Comparison of ENCODE assay signal across 1 cellular context in the genomic region with DNA sequence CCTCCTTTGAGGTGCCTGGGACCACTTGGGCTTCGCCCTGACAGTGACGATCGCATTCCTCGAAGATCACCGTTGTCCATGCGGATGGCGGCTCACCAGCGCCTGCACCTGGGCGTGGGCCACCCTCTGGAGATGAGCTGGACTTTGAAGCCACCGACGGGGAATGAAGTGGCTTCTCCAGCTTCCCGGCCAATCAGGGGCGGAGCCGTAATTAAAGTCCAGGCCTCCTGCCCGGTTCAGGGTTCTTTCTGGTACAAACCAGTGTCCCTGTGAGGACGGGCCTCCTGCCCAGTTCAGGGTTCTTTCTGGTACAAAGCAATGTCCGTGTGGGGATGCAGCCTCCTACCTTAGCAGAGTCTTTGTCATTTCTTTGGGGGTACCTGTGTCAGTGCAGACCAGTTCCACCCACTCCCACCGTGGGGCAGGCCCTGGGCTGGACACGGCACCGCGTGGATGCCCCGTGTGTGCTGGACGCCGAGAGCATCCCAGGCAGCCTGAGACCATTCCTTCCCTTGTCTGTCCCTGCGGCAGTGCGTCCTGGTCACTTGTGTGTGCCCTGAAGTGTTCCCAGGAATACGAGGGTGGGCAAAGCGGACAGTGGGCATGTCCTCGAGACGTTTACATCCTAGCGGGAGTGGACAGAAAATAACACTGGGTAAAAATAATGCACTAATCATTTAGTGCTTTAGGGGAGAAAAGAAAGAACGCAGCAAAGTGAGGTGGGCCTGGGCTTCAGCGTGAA.
TF ChIP-seq lines count a peak whose summit lies in the region.

No MANE protein-coding gene starts in this region.

TF ChIP-seq in HepG2, 621 proteins besides CTCF, POLR2A, EP300 and RAD21 (continued from another document and continues in another):
- TF ChIP-seq, protein P1, sequence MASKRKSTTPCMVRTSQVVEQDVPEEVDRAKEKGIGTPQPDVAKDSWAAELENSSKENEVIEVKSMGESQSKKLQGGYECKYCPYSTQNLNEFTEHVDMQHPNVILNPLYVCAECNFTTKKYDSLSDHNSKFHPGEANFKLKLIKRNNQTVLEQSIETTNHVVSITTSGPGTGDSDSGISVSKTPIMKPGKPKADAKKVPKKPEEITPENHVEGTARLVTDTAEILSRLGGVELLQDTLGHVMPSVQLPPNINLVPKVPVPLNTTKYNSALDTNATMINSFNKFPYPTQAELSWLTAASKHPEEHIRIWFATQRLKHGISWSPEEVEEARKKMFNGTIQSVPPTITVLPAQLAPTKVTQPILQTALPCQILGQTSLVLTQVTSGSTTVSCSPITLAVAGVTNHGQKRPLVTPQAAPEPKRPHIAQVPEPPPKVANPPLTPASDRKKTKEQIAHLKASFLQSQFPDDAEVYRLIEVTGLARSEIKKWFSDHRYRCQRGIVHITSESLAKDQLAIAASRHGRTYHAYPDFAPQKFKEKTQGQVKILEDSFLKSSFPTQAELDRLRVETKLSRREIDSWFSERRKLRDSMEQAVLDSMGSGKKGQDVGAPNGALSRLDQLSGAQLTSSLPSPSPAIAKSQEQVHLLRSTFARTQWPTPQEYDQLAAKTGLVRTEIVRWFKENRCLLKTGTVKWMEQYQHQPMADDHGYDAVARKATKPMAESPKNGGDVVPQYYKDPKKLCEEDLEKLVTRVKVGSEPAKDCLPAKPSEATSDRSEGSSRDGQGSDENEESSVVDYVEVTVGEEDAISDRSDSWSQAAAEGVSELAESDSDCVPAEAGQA (IDR thresholded peaks at IDR 0.05; ENCODE audit: low read depth), result no peak
- TF ChIP-seq, protein P1 (CRISPR knock-in tag; IDR thresholded peaks at IDR 0.05; ENCODE audit: borderline replicate concordance), result no peak
- TF ChIP-seq HDAC1 (CRISPR knock-in tag; IDR thresholded peaks at IDR 0.05), result 0 out of 2 replicates have a peak, but pooled peaks have one; percentile 15
- TF ChIP-seq ZNF34 (CRISPR knock-in tag; IDR thresholded peaks at IDR 0.05; ENCODE audit: borderline replicate concordance), result no peak
- peak; percentile 46 for TF ChIP-seq TCF7 (IDR thresholded peaks at IDR 0.05; ENCODE audit: low read depth)
- no peak for TF ChIP-seq SRSF4 (IDR thresholded peaks at IDR 0.05; ENCODE audit: low read depth, low read length, poor library complexity, severe bottlenecking)
- TF ChIP-seq MLLT10 (CRISPR knock-in tag; IDR thresholded peaks at IDR 0.05), result no peak
- no peak for TF ChIP-seq GPN1 (CRISPR knock-in tag; IDR thresholded peaks at IDR 0.05; ENCODE audit: borderline replicate concordance)
- TF ChIP-seq POGZ (CRISPR knock-in tag; IDR thresholded peaks at IDR 0.05), result no peak
- TF ChIP-seq ZNF326 (CRISPR knock-in tag; IDR thresholded peaks at IDR 0.05; ENCODE audit: borderline replicate concordance), result no peak
- no peak for TF ChIP-seq DNMT1 (CRISPR knock-in tag; IDR thresholded peaks at IDR 0.05)
- no peak for TF ChIP-seq CREM (IDR thresholded peaks at IDR 0.05)
- no peak for TF ChIP-seq CREM (CRISPR knock-in tag; IDR thresholded peaks at IDR 0.05)
- TF ChIP-seq GABPB1 (CRISPR knock-in tag; IDR thresholded peaks at IDR 0.05), result no peak
- no peak for TF ChIP-seq ETV6 (CRISPR knock-in tag; conservative IDR thresholded peaks at IDR 0.05)
- no peak for TF ChIP-seq ZNF20 (CRISPR knock-in tag; IDR thresholded peaks at IDR 0.05)
- TF ChIP-seq, protein P2, sequence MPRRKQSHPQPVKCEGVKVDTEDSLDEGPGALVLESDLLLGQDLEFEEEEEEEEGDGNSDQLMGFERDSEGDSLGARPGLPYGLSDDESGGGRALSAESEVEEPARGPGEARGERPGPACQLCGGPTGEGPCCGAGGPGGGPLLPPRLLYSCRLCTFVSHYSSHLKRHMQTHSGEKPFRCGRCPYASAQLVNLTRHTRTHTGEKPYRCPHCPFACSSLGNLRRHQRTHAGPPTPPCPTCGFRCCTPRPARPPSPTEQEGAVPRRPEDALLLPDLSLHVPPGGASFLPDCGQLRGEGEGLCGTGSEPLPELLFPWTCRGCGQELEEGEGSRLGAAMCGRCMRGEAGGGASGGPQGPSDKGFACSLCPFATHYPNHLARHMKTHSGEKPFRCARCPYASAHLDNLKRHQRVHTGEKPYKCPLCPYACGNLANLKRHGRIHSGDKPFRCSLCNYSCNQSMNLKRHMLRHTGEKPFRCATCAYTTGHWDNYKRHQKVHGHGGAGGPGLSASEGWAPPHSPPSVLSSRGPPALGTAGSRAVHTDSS (CRISPR knock-in tag; conservative IDR thresholded peaks at IDR 0.05), result no peak
- TF ChIP-seq, protein P3, sequence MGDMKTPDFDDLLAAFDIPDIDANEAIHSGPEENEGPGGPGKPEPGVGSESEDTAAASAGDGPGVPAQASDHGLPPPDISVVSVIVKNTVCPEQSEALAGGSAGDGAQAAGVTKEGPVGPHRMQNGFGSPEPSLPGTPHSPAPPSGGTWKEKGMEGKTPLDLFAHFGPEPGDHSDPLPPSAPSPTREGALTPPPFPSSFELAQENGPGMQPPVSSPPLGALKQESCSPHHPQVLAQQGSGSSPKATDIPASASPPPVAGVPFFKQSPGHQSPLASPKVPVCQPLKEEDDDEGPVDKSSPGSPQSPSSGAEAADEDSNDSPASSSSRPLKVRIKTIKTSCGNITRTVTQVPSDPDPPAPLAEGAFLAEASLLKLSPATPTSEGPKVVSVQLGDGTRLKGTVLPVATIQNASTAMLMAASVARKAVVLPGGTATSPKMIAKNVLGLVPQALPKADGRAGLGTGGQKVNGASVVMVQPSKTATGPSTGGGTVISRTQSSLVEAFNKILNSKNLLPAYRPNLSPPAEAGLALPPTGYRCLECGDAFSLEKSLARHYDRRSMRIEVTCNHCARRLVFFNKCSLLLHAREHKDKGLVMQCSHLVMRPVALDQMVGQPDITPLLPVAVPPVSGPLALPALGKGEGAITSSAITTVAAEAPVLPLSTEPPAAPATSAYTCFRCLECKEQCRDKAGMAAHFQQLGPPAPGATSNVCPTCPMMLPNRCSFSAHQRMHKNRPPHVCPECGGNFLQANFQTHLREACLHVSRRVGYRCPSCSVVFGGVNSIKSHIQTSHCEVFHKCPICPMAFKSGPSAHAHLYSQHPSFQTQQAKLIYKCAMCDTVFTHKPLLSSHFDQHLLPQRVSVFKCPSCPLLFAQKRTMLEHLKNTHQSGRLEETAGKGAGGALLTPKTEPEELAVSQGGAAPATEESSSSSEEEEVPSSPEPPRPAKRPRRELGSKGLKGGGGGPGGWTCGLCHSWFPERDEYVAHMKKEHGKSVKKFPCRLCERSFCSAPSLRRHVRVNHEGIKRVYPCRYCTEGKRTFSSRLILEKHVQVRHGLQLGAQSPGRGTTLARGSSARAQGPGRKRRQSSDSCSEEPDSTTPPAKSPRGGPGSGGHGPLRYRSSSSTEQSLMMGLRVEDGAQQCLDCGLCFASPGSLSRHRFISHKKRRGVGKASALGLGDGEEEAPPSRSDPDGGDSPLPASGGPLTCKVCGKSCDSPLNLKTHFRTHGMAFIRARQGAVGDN (CRISPR knock-in tag; IDR thresholded peaks at IDR 0.05), result peak; percentile 57
- 0 out of 2 replicates have a peak, but pooled peaks have one; percentile 19 for TF ChIP-seq NFYB (CRISPR knock-in tag; IDR thresholded peaks at IDR 0.05)
- no peak for TF ChIP-seq TMF1 (CRISPR knock-in tag; IDR thresholded peaks at IDR 0.05; ENCODE audit: low read depth)
- TF ChIP-seq MED8 (CRISPR knock-in tag; IDR thresholded peaks at IDR 0.05; ENCODE audit: insufficient replicate concordance), result peak; percentile 28
- no peak for TF ChIP-seq RFXANK (CRISPR knock-in tag; IDR thresholded peaks at IDR 0.05)
- no peak for TF ChIP-seq HNRNPL (IDR thresholded peaks at IDR 0.05; ENCODE audit: low read depth, low read length)
- no peak for TF ChIP-seq SRSF9 (IDR thresholded peaks at IDR 0.05; ENCODE audit: borderline replicate concordance, insufficient read depth, low read depth, low read length, poor library complexity, severe bottlenecking)
- no peak for TF ChIP-seq THAP11 (CRISPR knock-in tag; IDR thresholded peaks at IDR 0.05)
- TF ChIP-seq BRD4 (CRISPR knock-in tag; IDR thresholded peaks at IDR 0.05), result no peak
- TF ChIP-seq JDP2 (CRISPR knock-in tag; IDR thresholded peaks at IDR 0.05; ENCODE audit: borderline replicate concordance), result no peak
- TF ChIP-seq, protein P4, sequence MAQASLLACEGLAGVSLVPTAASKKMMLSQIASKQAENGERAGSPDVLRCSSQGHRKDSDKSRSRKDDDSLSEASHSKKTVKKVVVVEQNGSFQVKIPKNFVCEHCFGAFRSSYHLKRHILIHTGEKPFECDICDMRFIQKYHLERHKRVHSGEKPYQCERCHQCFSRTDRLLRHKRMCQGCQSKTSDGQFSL (CRISPR knock-in tag; IDR thresholded peaks at IDR 0.05), result no peak
- TF ChIP-seq DPF2 (CRISPR knock-in tag; IDR thresholded peaks at IDR 0.05; ENCODE audit: borderline replicate concordance, low read depth), result no peak
- TF ChIP-seq HMG20A (CRISPR knock-in tag; IDR thresholded peaks at IDR 0.05; ENCODE audit: borderline replicate concordance), result no peak
- TF ChIP-seq, protein P5, sequence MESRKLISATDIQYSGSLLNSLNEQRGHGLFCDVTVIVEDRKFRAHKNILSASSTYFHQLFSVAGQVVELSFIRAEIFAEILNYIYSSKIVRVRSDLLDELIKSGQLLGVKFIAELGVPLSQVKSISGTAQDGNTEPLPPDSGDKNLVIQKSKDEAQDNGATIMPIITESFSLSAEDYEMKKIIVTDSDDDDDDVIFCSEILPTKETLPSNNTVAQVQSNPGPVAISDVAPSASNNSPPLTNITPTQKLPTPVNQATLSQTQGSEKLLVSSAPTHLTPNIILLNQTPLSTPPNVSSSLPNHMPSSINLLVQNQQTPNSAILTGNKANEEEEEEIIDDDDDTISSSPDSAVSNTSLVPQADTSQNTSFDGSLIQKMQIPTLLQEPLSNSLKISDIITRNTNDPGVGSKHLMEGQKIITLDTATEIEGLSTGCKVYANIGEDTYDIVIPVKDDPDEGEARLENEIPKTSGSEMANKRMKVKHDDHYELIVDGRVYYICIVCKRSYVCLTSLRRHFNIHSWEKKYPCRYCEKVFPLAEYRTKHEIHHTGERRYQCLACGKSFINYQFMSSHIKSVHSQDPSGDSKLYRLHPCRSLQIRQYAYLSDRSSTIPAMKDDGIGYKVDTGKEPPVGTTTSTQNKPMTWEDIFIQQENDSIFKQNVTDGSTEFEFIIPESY (CRISPR knock-in tag; IDR thresholded peaks at IDR 0.05), result no peak
- TF ChIP-seq, protein P6, sequence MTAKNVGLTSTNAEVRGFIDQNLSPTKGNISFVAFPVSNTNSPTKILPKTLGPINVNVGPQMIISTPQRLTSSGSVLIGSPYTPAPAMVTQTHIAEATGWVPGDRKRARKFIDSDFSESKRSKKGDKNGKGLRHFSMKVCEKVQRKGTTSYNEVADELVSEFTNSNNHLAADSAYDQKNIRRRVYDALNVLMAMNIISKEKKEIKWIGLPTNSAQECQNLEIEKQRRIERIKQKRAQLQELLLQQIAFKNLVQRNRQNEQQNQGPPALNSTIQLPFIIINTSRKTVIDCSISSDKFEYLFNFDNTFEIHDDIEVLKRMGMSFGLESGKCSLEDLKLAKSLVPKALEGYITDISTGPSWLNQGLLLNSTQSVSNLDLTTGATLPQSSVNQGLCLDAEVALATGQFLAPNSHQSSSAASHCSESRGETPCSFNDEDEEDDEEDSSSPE (CRISPR knock-in tag; IDR thresholded peaks at IDR 0.05), result peak; percentile 40; the same call in 1 of the 2 replicates
- TF ChIP-seq ZNF780A (CRISPR knock-in tag; IDR thresholded peaks at IDR 0.05), result no peak
- no peak for TF ChIP-seq TEAD2 (CRISPR knock-in tag; IDR thresholded peaks at IDR 0.05)
- TF ChIP-seq, protein P7, sequence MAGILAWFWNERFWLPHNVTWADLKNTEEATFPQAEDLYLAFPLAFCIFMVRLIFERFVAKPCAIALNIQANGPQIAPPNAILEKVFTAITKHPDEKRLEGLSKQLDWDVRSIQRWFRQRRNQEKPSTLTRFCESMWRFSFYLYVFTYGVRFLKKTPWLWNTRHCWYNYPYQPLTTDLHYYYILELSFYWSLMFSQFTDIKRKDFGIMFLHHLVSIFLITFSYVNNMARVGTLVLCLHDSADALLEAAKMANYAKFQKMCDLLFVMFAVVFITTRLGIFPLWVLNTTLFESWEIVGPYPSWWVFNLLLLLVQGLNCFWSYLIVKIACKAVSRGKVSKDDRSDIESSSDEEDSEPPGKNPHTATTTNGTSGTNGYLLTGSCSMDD (CRISPR knock-in tag; IDR thresholded peaks at IDR 0.05), result no peak
- TF ChIP-seq PAX8 (CRISPR knock-in tag; IDR thresholded peaks at IDR 0.05; ENCODE audit: borderline replicate concordance), result no peak
- TF ChIP-seq TBX2 (CRISPR knock-in tag; IDR thresholded peaks at IDR 0.05; ENCODE audit: borderline replicate concordance), result 0 out of 2 replicates have a peak, but pooled peaks have one; percentile 16
- TF ChIP-seq HNF4A (CRISPR knock-in tag; IDR thresholded peaks at IDR 0.05), result peak; percentile 63
- TF ChIP-seq ZNF605 (CRISPR knock-in tag; IDR thresholded peaks at IDR 0.05), result no peak
- TF ChIP-seq BCL6 (CRISPR knock-in tag; IDR thresholded peaks at IDR 0.05), result peak; percentile 71
- TF ChIP-seq, protein P8, sequence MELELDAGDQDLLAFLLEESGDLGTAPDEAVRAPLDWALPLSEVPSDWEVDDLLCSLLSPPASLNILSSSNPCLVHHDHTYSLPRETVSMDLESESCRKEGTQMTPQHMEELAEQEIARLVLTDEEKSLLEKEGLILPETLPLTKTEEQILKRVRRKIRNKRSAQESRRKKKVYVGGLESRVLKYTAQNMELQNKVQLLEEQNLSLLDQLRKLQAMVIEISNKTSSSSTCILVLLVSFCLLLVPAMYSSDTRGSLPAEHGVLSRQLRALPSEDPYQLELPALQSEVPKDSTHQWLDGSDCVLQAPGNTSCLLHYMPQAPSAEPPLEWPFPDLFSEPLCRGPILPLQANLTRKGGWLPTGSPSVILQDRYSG (CRISPR knock-in tag; IDR thresholded peaks at IDR 0.05), result no peak
- no peak for TF ChIP-seq RORA (CRISPR knock-in tag; IDR thresholded peaks at IDR 0.05)
- TF ChIP-seq, protein P9, sequence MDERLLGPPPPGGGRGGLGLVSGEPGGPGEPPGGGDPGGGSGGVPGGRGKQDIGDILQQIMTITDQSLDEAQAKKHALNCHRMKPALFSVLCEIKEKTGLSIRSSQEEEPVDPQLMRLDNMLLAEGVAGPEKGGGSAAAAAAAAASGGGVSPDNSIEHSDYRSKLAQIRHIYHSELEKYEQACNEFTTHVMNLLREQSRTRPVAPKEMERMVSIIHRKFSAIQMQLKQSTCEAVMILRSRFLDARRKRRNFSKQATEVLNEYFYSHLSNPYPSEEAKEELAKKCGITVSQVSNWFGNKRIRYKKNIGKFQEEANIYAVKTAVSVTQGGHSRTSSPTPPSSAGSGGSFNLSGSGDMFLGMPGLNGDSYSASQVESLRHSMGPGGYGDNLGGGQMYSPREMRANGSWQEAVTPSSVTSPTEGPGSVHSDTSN (CRISPR knock-in tag; IDR thresholded peaks at IDR 0.05), result no peak
